In the genomic region with DNA sequence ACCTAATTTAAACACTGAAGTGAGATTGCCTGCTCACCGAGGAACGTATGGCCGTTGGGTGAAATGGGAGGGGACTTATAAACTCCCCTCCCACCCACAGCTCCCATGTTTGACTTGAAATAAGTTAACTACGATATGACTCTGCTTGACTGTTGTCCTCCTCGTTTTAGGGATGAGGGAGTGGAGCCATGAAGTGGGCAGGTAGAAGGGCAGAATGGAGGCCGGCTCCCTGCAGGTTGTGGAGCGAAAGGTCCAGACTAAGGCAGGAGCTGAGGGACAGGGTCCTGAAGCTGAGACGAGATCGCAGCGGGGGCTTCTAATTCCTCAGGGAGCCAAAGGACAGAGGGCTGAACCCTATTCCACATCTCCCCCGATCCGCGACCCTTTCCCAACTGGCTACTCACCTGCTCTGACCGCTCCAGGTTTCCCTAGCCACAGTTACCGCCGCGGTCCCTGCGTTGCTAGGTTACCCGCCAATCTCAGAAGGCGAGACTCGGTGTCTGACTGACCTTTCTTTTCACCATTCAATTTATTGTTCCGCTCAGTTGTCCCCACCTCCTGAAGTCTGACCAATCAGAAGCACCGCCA, we compare ENCODE assay signal across 8 cellular contexts. TPM values are rescaled to one million over a fixed set of nuclear protein-coding genes. Genes with fewer than 3 reads are reported as not detected.
DNase-seq lines count a peak whose midpoint lies in the region; ATAC-seq, FAIRE-seq and TF ChIP-seq lines count a peak whose summit lies in the region.

No MANE protein-coding gene starts in this region.

- peak; percentile 40 for TF ChIP-seq POLR2A in A549 (IDR thresholded peaks at IDR 0.05; ENCODE audit: low read length)

- peak overlapping the region; percentile 93 for H3K4me2 ChIP-seq in A549

- ATAC-seq in A549 (peak; percentile 19 to 31), GM19395 (IDR thresholded peaks at IDR 0.05; ENCODE audit: unreplicated experiment) (peak; percentile 5)

- TF ChIP-seq EP300 in A549 (IDR thresholded peaks at IDR 0.05) = no peak

- no peaks in the 10 kb centered on the region for H3K36me3 ChIP-seq in small intestine (ENCODE audit: control insufficient read depth in 2 of 2, insufficient read depth in 2 of 2, low read length in 2 of 2)

- 2% methylated on average over 23 of the region's 23 CpGs for WGBS in A549 (ENCODE audit: missing lambda C conversion rate)
- WGBS in small intestine, 3 donors = 1% methylated on average over 23 of the region's 23 CpGs

- no peak for TF ChIP-seq RAD21 in A549 (conservative IDR thresholded peaks at IDR 0.05 in 1 of 2, IDR thresholded peaks at IDR 0.05 in 1 of 2)

- TF ChIP-seq CTCF in A549 (IDR thresholded peaks at IDR 0.05) = no peak
- no peak for TF ChIP-seq CTCF in fibroblast of villous mesenchyme (IDR thresholded peaks at IDR 0.05; ENCODE audit: insufficient read depth, low read depth, low read length)

- no peaks in the 10 kb centered on the region for H3K27me3 ChIP-seq in small intestine (ENCODE audit: control insufficient read depth in 2 of 2, insufficient read depth in 2 of 2, low read length in 2 of 2)

- H3K4me3 ChIP-seq in A549 = peak overlapping the region; percentile 67
- peak overlapping the region; percentile 82 for H3K4me3 ChIP-seq in fibroblast of villous mesenchyme (ENCODE audit: low read depth, low read length)
- H3K4me3 ChIP-seq in small intestine (ENCODE audit: low read depth in 1 of 2, low read length in 2 of 2) = peak overlapping the region; percentile 33 to 43

- H3K27ac ChIP-seq in A549 (peak overlapping the region; percentile 57 to 75), small intestine (ENCODE audit: low read depth in 1 of 2, low read length in 1 of 2) (peak overlapping the region in 1 of 2 donors; percentile 69)

- H3K9me3 ChIP-seq in A549 (no peaks in the 10 kb centered on the region), small intestine (ENCODE audit: control insufficient read depth, low read depth) (no peaks in the 10 kb centered on the region)

- DNase-seq in A549 (ENCODE audit: low read depth in 1 of 2, low spot score in 1 of 2) (peak; percentile 43 to 50), SK-MEL-5 (ENCODE audit: low read depth, low spot score) (peak; percentile 41), fibroblast of villous mesenchyme (ENCODE audit: low read depth) (no peak), small intestine (no peak), Ammon's horn (ENCODE audit: low spot score) (no peak), AG08395 (ENCODE audit: low spot score) (no peak), epidermal melanocyte (ENCODE audit: insufficient read length, low spot score) (no peak)

- H3K4me1 ChIP-seq in A549 (peaks cover 21% of the 10 kb centered on the region), small intestine (ENCODE audit: control insufficient read depth in 2 of 2, insufficient read depth in 1 of 2, low read depth in 1 of 2, low read length in 1 of 2) (peaks cover 3% of the 10 kb centered on the region in 2 donors)

- FAIRE-seq in A549 (lab: Jason Lieb, UNC) (peak; percentile 46), small intestine (lab: Jason Lieb, UNC) (no peak)

- in situ Hi-C loops in SK-MEL-5 (cut with HindIII; ENCODE audit: low pct_unique_long_range_greater_than_20kb, low sequenced_read_pairs) = no loop called here

- CTCF ChIA-PET in A549 (lab: Yijun Ruan, JAX) = interaction anchor here (5.3 kb wide), 1 partner anchor 24 kb away, joined by 35 read pairs; no protein-coding TSS in a partner anchor

- POLR2A ChIA-PET in A549 (lab: Yijun Ruan, JAX) = interaction anchor here (0.6 to 2.2 kb wide), 9 partner anchors 17 to 79 kb away, joined by 3 to 11 read pairs (median 4); a partner anchor contains a TSS

TF ChIP-seq in A549, 52 proteins besides CTCF, POLR2A, EP300 and RAD21 (continues in another document):
- TF ChIP-seq NPAS2 (CRISPR knock-in tag; IDR thresholded peaks at IDR 0.05; ENCODE audit: borderline replicate concordance) (no peak), RNF2 (IDR thresholded peaks at IDR 0.05; ENCODE audit: borderline replicate concordance, low read depth) (no peak), ZC3H11A (IDR thresholded peaks at IDR 0.05) (no peak), BHLHE40 (IDR thresholded peaks at IDR 0.05; ENCODE audit: low read depth, low read length) (peak; percentile 24; the same call in 1 of the 2 replicates), ZNF302 (CRISPR knock-in tag; IDR thresholded peaks at IDR 0.05) (no peak), HEYL (CRISPR knock-in tag; IDR thresholded peaks at IDR 0.05) (no peak), RFX5 (IDR thresholded peaks at IDR 0.05) (peak; percentile 59; the same call in 1 of the 2 replicates), ESRRA (IDR thresholded peaks at IDR 0.05; ENCODE audit: borderline replicate concordance, low read length) (no peak)
- TF ChIP-seq, protein P1, sequence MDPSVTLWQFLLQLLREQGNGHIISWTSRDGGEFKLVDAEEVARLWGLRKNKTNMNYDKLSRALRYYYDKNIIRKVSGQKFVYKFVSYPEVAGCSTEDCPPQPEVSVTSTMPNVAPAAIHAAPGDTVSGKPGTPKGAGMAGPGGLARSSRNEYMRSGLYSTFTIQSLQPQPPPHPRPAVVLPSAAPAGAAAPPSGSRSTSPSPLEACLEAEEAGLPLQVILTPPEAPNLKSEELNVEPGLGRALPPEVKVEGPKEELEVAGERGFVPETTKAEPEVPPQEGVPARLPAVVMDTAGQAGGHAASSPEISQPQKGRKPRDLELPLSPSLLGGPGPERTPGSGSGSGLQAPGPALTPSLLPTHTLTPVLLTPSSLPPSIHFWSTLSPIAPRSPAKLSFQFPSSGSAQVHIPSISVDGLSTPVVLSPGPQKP (IDR thresholded peaks at IDR 0.05; ENCODE audit: low read depth, low read length) = no peak
- TF ChIP-seq, protein P2, sequence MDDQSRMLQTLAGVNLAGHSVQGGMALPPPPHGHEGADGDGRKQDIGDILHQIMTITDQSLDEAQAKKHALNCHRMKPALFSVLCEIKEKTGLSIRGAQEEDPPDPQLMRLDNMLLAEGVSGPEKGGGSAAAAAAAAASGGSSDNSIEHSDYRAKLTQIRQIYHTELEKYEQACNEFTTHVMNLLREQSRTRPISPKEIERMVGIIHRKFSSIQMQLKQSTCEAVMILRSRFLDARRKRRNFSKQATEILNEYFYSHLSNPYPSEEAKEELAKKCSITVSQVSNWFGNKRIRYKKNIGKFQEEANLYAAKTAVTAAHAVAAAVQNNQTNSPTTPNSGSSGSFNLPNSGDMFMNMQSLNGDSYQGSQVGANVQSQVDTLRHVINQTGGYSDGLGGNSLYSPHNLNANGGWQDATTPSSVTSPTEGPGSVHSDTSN (IDR thresholded peaks at IDR 0.05) = no peak

RNA-seq across cellular contexts. Expression of a gene that starts 0.6 kb away (rescaled TPM):
- polyA plus RNA-seq in A549 (2011; rRNA removed) = 24.1 and 28.7 TPM in 2 replicates
- 26.0 and 34.1 TPM in 2 replicates for polyA plus RNA-seq in A549 (2012; cell fraction: cytosol; rRNA removed)
- polyA plus RNA-seq in A549 (2012; cell fraction: nucleus; rRNA removed) = 98.9 and 125 TPM in 2 replicates
- polyA plus RNA-seq in A549 (2017; fragmentation: RNase III; extraction: RNeasy Plus Mini Kit Qiagen cat#74134 plus additional on column Dnase treatment) = 20.5 to 21.9 TPM (median 21.0 TPM) in 3 replicates
- 31.8 and 38.7 TPM in 2 replicates for polyA minus RNA-seq in A549 (2011; rRNA and poly(A)+ RNA removed)
- total RNA-seq in SK-MEL-5 (2014; rRNA removed; shearing (Covaris generic)) = 14.3 and 16.3 TPM in 2 replicates
- 45.7 and 80.2 TPM in 2 replicates for polyA plus RNA-seq in SK-MEL-5 (2015; cell fraction: cytosol; rRNA removed)
- 165 and 212 TPM in 2 replicates for polyA plus RNA-seq in SK-MEL-5 (2015; cell fraction: nucleus; rRNA removed)
- total RNA-seq in fibroblast of villous mesenchyme = 15.8 and 25.9 TPM in 2 replicates
- 10 to 100 TPM; 12.2 to 40.0 (median 28.7) TPM for polyA plus RNA-seq in small intestine

RNA-seq across cellular contexts. Expression of a gene that starts 35.2 kb away (rescaled TPM):
- 16.7 and 18.6 TPM in 2 replicates for polyA plus RNA-seq in A549 (2011; rRNA removed)
- 30.7 and 38.4 TPM in 2 replicates for polyA plus RNA-seq in A549 (2012; cell fraction: cytosol; rRNA removed)
- 20.3 and 23.4 TPM in 2 replicates for polyA plus RNA-seq in A549 (2012; cell fraction: nucleus; rRNA removed)
- 19.6 to 20.5 TPM (median 19.8 TPM) in 3 replicates for polyA plus RNA-seq in A549 (2017; fragmentation: RNase III; extraction: RNeasy Plus Mini Kit Qiagen cat#74134 plus additional on column Dnase treatment)
- 11.0 and 14.3 TPM in 2 replicates for polyA minus RNA-seq in A549 (2011; rRNA and poly(A)+ RNA removed)
- total RNA-seq in SK-MEL-5 (2014; rRNA removed; shearing (Covaris generic)) = 38.8 and 39.1 TPM in 2 replicates
- 44.7 and 50.9 TPM in 2 replicates for polyA plus RNA-seq in SK-MEL-5 (2015; cell fraction: cytosol; rRNA removed)
- 10.3 and 16.5 TPM in 2 replicates for polyA plus RNA-seq in SK-MEL-5 (2015; cell fraction: nucleus; rRNA removed)
- 22.5 and 27.6 TPM in 2 replicates for total RNA-seq in fibroblast of villous mesenchyme
- polyA plus RNA-seq in small intestine = 10 to 100 TPM; 18.8 to 31.5 (median 20.5) TPM

RNA-seq across cellular contexts. Expression of a gene that starts 35.4 kb away (rescaled TPM):
- polyA plus RNA-seq in A549 (2011; rRNA removed) (60.6 and 62.4 TPM in 2 replicates), A549 (2017; fragmentation: RNase III; extraction: RNeasy Plus Mini Kit Qiagen cat#74134 plus additional on column Dnase treatment) (55.9 to 64.5 TPM (median 62.2 TPM) in 3 replicates), small intestine (10 to 100 TPM; 34.9 to 75.6 (median 49.4) TPM)
- 88.2 and 92.3 TPM in 2 replicates for polyA plus RNA-seq in A549 (2012; cell fraction: cytosol; rRNA removed)
- 178 and 216 TPM in 2 replicates for polyA plus RNA-seq in A549 (2012; cell fraction: nucleus; rRNA removed)
- 57.6 and 76.8 TPM in 2 replicates for polyA minus RNA-seq in A549 (2011; rRNA and poly(A)+ RNA removed)
- total RNA-seq in SK-MEL-5 (2014; rRNA removed; shearing (Covaris generic)) = 60.4 and 73.4 TPM in 2 replicates
- 109 and 119 TPM in 2 replicates for polyA plus RNA-seq in SK-MEL-5 (2015; cell fraction: cytosol; rRNA removed)
- 66.3 and 74.1 TPM in 2 replicates for polyA plus RNA-seq in SK-MEL-5 (2015; cell fraction: nucleus; rRNA removed)
- 33.7 and 37.0 TPM in 2 replicates for total RNA-seq in fibroblast of villous mesenchyme

Comparison
In these comparisons a context has a peak if more than half of its experiments do, and no peak if none do; other contexts are left out.
1. DNase-seq: peak in A549 (2 of 2) and SK-MEL-5 (single experiment); none in fibroblast of villous mesenchyme (single experiment), small intestine (single experiment), Ammon's horn (single experiment), AG08395 (single experiment) and epidermal melanocyte (single experiment).
2. Peak in every context shown above with its lines, with median percentiles within 50 percentile points of each other: H3K4me3 ChIP-seq.